In genomic region chr3:50603261-50604109, GRCh38 we compare ENCODE assay signal across 10 cellular contexts. TPM values are rescaled to one million over a fixed set of nuclear protein-coding genes. Genes with fewer than 3 reads are reported as not detected.
DNase-seq lines count a peak whose midpoint lies in the region; ATAC-seq and TF ChIP-seq lines count a peak whose summit lies in the region.
"Had no signal": no experiment of that assay in that cellular context is flagged by ENCODE, and none has a peak within 500 bp of the region (broad histone marks: within the 10 kb centered on the region; RNA-seq: fewer than 3 reads in every experiment).

No MANE protein-coding gene starts in this region.

- H3K9me3 Mint-ChIP-seq in brain, result no peaks in the 10 kb centered on the region
- no peaks in the 10 kb centered on the region for H3K9me3 Mint-ChIP-seq in natural killer cell treated with Interleukin-12 subunit alpha and Interleukin-12 subunit beta and Interleukin-15 and Interleukin-18, amount 100 ng/mL, for 72 hours

- WGBS in heart left ventricle, 4 donors, result 65 to 71% (median 70%) methylated on average over 4 of the region's 4 CpGs
- 69% methylated on average over 4 of the region's 4 CpGs; no CpG with 5 or more reads in 1 of the 2 donors for WGBS in transverse colon (ENCODE audit: low coverage in 1 of 2), 2 donors

- peaks cover 6% of the 10 kb centered on the region for H3K27me3 Mint-ChIP-seq in brain
- H3K27me3 Mint-ChIP-seq in natural killer cell treated with Interleukin-12 subunit alpha and Interleukin-12 subunit beta and Interleukin-15 and Interleukin-18, amount 100 ng/mL, for 72 hours, result no peaks in the 10 kb centered on the region

- H3K4me3 Mint-ChIP-seq in brain, result no peak overlapping the region
- H3K4me3 Mint-ChIP-seq in natural killer cell treated with Interleukin-12 subunit alpha and Interleukin-12 subunit beta and Interleukin-15 and Interleukin-18, amount 100 ng/mL, for 72 hours, result peak overlapping the region; percentile 91

- H3K27ac Mint-ChIP-seq in brain, result peak overlapping the region in 3 of 5 experiments; percentile 12 to 95 (median 28)
- peak overlapping the region; percentile 99 for H3K27ac Mint-ChIP-seq in natural killer cell treated with Interleukin-12 subunit alpha and Interleukin-12 subunit beta and Interleukin-15 and Interleukin-18, amount 100 ng/mL, for 72 hours

- ATAC-seq in heart left ventricle (no peak), Right ventricle myocardium superior (ENCODE audit: poor library complexity) (no peak), HG03045 (IDR thresholded peaks at IDR 0.05; ENCODE audit: unreplicated experiment) (no peak), GM21529 (IDR thresholded peaks at IDR 0.05; ENCODE audit: unreplicated experiment) (no peak)
- ATAC-seq in natural killer cell treated with Interleukin-12 subunit alpha and Interleukin-12 subunit beta and Interleukin-15 and Interleukin-18, amount 100 ng/mL, for 72 hours, result no peak
- ATAC-seq: Panc1 had no signal

- no peaks in the 10 kb centered on the region for H3K27me3 ChIP-seq in heart left ventricle
- no peaks in the 10 kb centered on the region for H3K27me3 ChIP-seq in transverse colon

- intact Hi-C loops in heart left ventricle (cut with DNase I), result no loop called here
- intact Hi-C loops in Right ventricle myocardium superior (cut with DNase I), result no loop called here
- intact Hi-C loops in transverse colon (cut with DNase I; ENCODE audit: low total_unique reads), result no loop called here

- peak overlapping the region; percentile 16 to 100 (median 98) for H3K27ac ChIP-seq in heart left ventricle
- peak overlapping the region; percentile 91 to 98 (median 94) for H3K27ac ChIP-seq in transverse colon

- H3K36me3 ChIP-seq in heart left ventricle (peaks cover 0 to 48% (median 28%) of the 10 kb centered on the region in 9 donors), transverse colon (peaks cover 0 to 7% (median 0%) of the 10 kb centered on the region in 4 donors)

- DNase-seq in heart left ventricle, result peak in 1 of 5 donors; percentile 18
- DNase-seq in Right ventricle myocardium superior, result no peak
- DNase-seq in natural killer cell treated with Interleukin-12 subunit alpha and Interleukin-12 subunit beta and Interleukin-15 and Interleukin-18, amount 100 ng/mL, for 72 hours (ENCODE audit: low spot score), result no peak
- DNase-seq in transverse colon, result no peak
- DNase-seq in cerebellum (ENCODE audit: low spot score), result no peak
- DNase-seq: effector CD8-positive, alpha-beta T cell had no signal

- no peak for TF ChIP-seq POLR2A in heart left ventricle (IDR thresholded peaks at IDR 0.05)
- TF ChIP-seq POLR2A in transverse colon (IDR thresholded peaks at IDR 0.05), result no peak

- no peak for TF ChIP-seq CTCF in heart left ventricle (IDR thresholded peaks at IDR 0.05)
- TF ChIP-seq CTCF in brain (conservative IDR thresholded peaks at IDR 0.05), result no peak
- no peak for TF ChIP-seq CTCF in transverse colon (IDR thresholded peaks at IDR 0.05)

- no peaks in the 10 kb centered on the region for H3K36me3 Mint-ChIP-seq in brain
- H3K36me3 Mint-ChIP-seq in natural killer cell treated with Interleukin-12 subunit alpha and Interleukin-12 subunit beta and Interleukin-15 and Interleukin-18, amount 100 ng/mL, for 72 hours, result peaks cover 26% of the 10 kb centered on the region

- H3K4me3 ChIP-seq in heart left ventricle (no peak overlapping the region), transverse colon (no peak overlapping the region)

- peaks cover 28% of the 10 kb centered on the region for H3K4me1 Mint-ChIP-seq in brain
- H3K4me1 Mint-ChIP-seq in natural killer cell treated with Interleukin-12 subunit alpha and Interleukin-12 subunit beta and Interleukin-15 and Interleukin-18, amount 100 ng/mL, for 72 hours (ENCODE audit: low read depth in 2 of 2), result peaks cover 84 to 92% of the 10 kb centered on the region in 2 donors

- H3K4me1 ChIP-seq in heart left ventricle (peaks cover 15 to 100% (median 85%) of the 10 kb centered on the region in 12 donors), transverse colon (peaks cover 31 to 79% (median 53%) of the 10 kb centered on the region in 4 donors)

- no peak for TF ChIP-seq EP300 in transverse colon (IDR thresholded peaks at IDR 0.05; ENCODE audit: low read depth)

- H3K9me3 ChIP-seq in heart left ventricle (no peaks in the 10 kb centered on the region), transverse colon (no peaks in the 10 kb centered on the region)

- in situ Hi-C loops in transverse colon (cut with MboI; ENCODE audit: low pct_ligation_motif_present in 1 of 4, low pct_unique_long_range_greater_than_20kb in 1 of 4, low sequenced_read_pairs in 3 of 4), result loop anchor here in 2 of 4 donors (25.0 kb wide), 1 partner anchor 784 kb away; the partner anchor contains the start of genes MANF (in 2 of the 2) and RBM15B (in 2 of the 2)

RNA-seq across cellular contexts. Expression of gene CISH, which starts 8.1 kb away (rescaled TPM):
- 10 to 100 TPM; 10.1 to 57.0 (median 20.3) TPM for total RNA-seq in heart left ventricle
- 10 to 100 TPM in 1 of 2 donors, 1 to 10 TPM in 1; 6.9 to 30.1 TPM for polyA plus RNA-seq in heart left ventricle
- total RNA-seq in Right ventricle myocardium superior, result 8.0 TPM
- 2.2 TPM for polyA plus RNA-seq in brain (ENCODE audit: insufficient read depth, low read depth, low replicate concordance)
- 100 to 1,000 TPM; 146 to 151 TPM for total RNA-seq in natural killer cell treated with Interleukin-12 subunit alpha and Interleukin-12 subunit beta and Interleukin-15 and Interleukin-18, amount 100 ng/mL, for 72 hours
- 10 to 100 TPM in 2 of 4 donors, 1 to 10 TPM in 2; 3.0 to 15.9 (median 9.2) TPM for total RNA-seq in transverse colon
- total RNA-seq in cerebellum, result 1.4 TPM

RNA-seq across cellular contexts. Expression of gene MAPKAPK3, which starts 13.5 kb away (rescaled TPM):
- total RNA-seq in heart left ventricle, result 100 to 1,000 TPM; 239 to 398 (median 316) TPM
- polyA plus RNA-seq in heart left ventricle, result 100 to 1,000 TPM; 226 to 247 TPM
- 430 TPM for total RNA-seq in Right ventricle myocardium superior
- polyA plus RNA-seq in brain (ENCODE audit: insufficient read depth, low read depth, low replicate concordance), result 11.5 TPM
- total RNA-seq in natural killer cell treated with Interleukin-12 subunit alpha and Interleukin-12 subunit beta and Interleukin-15 and Interleukin-18, amount 100 ng/mL, for 72 hours, result 100 to 1,000 TPM in 1 of 2 donors, 10 to 100 TPM in 1; 84.8 to 106 TPM
- total RNA-seq in transverse colon, result 10 to 100 TPM; 21.3 to 37.8 (median 26.9) TPM
- total RNA-seq in cerebellum, result 12.2 TPM

RNA-seq across cellular contexts. Expression of gene HEMK1, which starts 34.2 kb away (rescaled TPM):
- 10 to 100 TPM in 7 of 9 donors, 1 to 10 TPM in 2; 7.8 to 19.7 (median 13.8) TPM for total RNA-seq in heart left ventricle
- 10 to 100 TPM; 10.9 to 16.7 TPM for polyA plus RNA-seq in heart left ventricle
- total RNA-seq in Right ventricle myocardium superior, result 19.5 TPM
- 12.9 TPM for polyA plus RNA-seq in brain (ENCODE audit: insufficient read depth, low read depth, low replicate concordance)
- 10 to 100 TPM; 31.5 to 48.4 TPM for total RNA-seq in natural killer cell treated with Interleukin-12 subunit alpha and Interleukin-12 subunit beta and Interleukin-15 and Interleukin-18, amount 100 ng/mL, for 72 hours
- 10 to 100 TPM in 1 of 4 donors, 1 to 10 TPM in 3; 7.3 to 11.6 (median 7.9) TPM for total RNA-seq in transverse colon
- total RNA-seq in cerebellum, result 9.0 TPM

RNA-seq across cellular contexts. Expression of gene C3orf18, which starts 35.9 kb away (rescaled TPM):
- total RNA-seq in heart left ventricle, result 10 to 100 TPM; 25.4 to 56.8 (median 40.0) TPM
- polyA plus RNA-seq in heart left ventricle, result 10 to 100 TPM; 28.7 to 28.9 TPM
- total RNA-seq in Right ventricle myocardium superior, result 53.1 TPM
- 13.4 TPM for polyA plus RNA-seq in brain (ENCODE audit: insufficient read depth, low read depth, low replicate concordance)
- total RNA-seq in natural killer cell treated with Interleukin-12 subunit alpha and Interleukin-12 subunit beta and Interleukin-15 and Interleukin-18, amount 100 ng/mL, for 72 hours, result 1 to 10 TPM; 5.1 to 6.2 TPM
- 10 to 100 TPM in 1 of 4 donors, 1 to 10 TPM in 3; 1.9 to 10.2 (median 4.3) TPM for total RNA-seq in transverse colon
- 15.8 TPM for total RNA-seq in cerebellum
